Comparison of ENCODE assay signal across 8 cellular contexts in genomic region chr1:181089777-181090505, GRCh38. TPM values are rescaled to one million over a fixed set of nuclear protein-coding genes. Genes with fewer than 3 reads are reported as not detected.
DNase-seq lines count a peak whose midpoint lies in the region; ATAC-seq and TF ChIP-seq lines count a peak whose summit lies in the region.

No MANE protein-coding gene starts in this region.

- peak; percentile 89 for DNase-seq in GM12865 (ENCODE audit: low read depth)
- DNase-seq in NCI-H2107 treated with DMSO at 0.1 percent for 48 hours (lab: John Stamatoyannopoulos, UW; ENCODE audit: unreplicated experiment), result peak; percentile 64
- peak; percentile 71 for DNase-seq in activated CD4-positive, CD25-positive, alpha-beta regulatory T cell treated with anti-CD3 and anti-CD28 coated beads, Interleukin-2, amount 50 U/mL, for 72 hours
- DNase-seq in lower leg skin (ENCODE audit: low spot score in 2 of 2), result peak; percentile 76 to 96
- DNase-seq in stimulated activated CD4-positive, alpha-beta T cell treated with anti-CD3 and anti-CD28 coated beads, TNF-alpha, amount 100 ng/mL, for 1 hour (ENCODE audit: low read depth in 3 of 3, low spot score in 1 of 3), result peak; percentile 61 to 68 (median 65)
- DNase-seq in NCI-H1436 (lab: John Stamatoyannopoulos, UW), result no peak

- intact Hi-C loops in lower leg skin (cut with DNase I; ENCODE audit: low total_unique reads), result loop anchor here (5.0 kb wide), 1 partner anchor 52 kb away; no protein-coding TSS in a partner anchor

- peak; percentile 29 for ATAC-seq in HG02588 (IDR thresholded peaks at IDR 0.05; ENCODE audit: unreplicated experiment)

- TF ChIP-seq CTCF in GM12865 (IDR thresholded peaks at IDR 0.05; ENCODE audit: insufficient read depth, low read depth, low read length, missing control alignments) (peak; percentile 6), lower leg skin (IDR thresholded peaks at IDR 0.05) (no peak)

- TF ChIP-seq POLR2A in lower leg skin (IDR thresholded peaks at IDR 0.05), result no peak

- H3K27ac ChIP-seq in cingulate gyrus (ENCODE audit: low read depth, low read length), result peak overlapping the region; percentile 69

- peak overlapping the region; percentile 94 for H3K4me3 ChIP-seq in GM12865 (ENCODE audit: low read depth, low read length)
- peak overlapping the region; percentile 85 for H3K4me3 ChIP-seq in lower leg skin (ENCODE audit: low read depth, poor library complexity, severe bottlenecking)

- WGBS in lower leg skin, 2 donors, result 0 to 1% methylated on average over 39 of the region's 39 CpGs

RNA-seq across cellular contexts. Expression of gene IER5, which starts 1.4 kb away (rescaled TPM):
- 10 to 100 TPM; 36.7 to 53.4 (median 48.3) TPM for total RNA-seq in lower leg skin

RNA-seq across cellular contexts. Expression of gene MR1, which starts 56.2 kb away (rescaled TPM):
- total RNA-seq in lower leg skin, result 10 to 100 TPM; 13.2 to 18.6 (median 16.3) TPM
